In genomic region chr20:31962741-31963140, GRCh38 we compare ENCODE assay signal across 22 cellular contexts. TPM values are rescaled to one million over a fixed set of nuclear protein-coding genes. Genes with fewer than 3 reads are reported as not detected.
A peak's percentile ranks its signal among the peaks of the same experiment; 100 is the strongest.
DNase-seq lines count a peak whose midpoint lies in the region; ATAC-seq and TF ChIP-seq lines count a peak whose summit lies in the region.
"Had no signal": no experiment of that assay in that cellular context is flagged by ENCODE, and none has a peak within 500 bp of the region (broad histone marks: within the 10 kb centered on the region; RNA-seq: fewer than 3 reads in every experiment).

No MANE protein-coding gene starts in this region.

- H3K27ac ChIP-seq in WERI-Rb-1 = peak overlapping the region; percentile 82
- H3K27ac ChIP-seq in CD4-positive, alpha-beta T cell (ENCODE audit: low read depth, low read length) = no peak overlapping the region

- POLR2A ChIA-PET in CD4-positive, alpha-beta T cell (lab: Charles Lee) = no interaction called here

- H3K4me1 ChIP-seq in BE2C = peaks cover 16% of the 10 kb centered on the region
- H3K4me1 ChIP-seq: HAP-1 had no signal

- intact Hi-C loops in CD4-positive, alpha-beta T cell (cut with DNase I, micrococcal nuclease) = no loop called here

- ATAC-seq in CD4-positive, alpha-beta T cell (ENCODE audit: poor library complexity) = no peak
- ATAC-seq: GM23338 had no signal

- no peak overlapping the region for H3K4me3 ChIP-seq in BE2C (ENCODE audit: low read depth, low read length)
- H3K4me3 ChIP-seq in WERI-Rb-1 (ENCODE audit: low read depth, low read length) = no peak overlapping the region
- H3K4me3 ChIP-seq: GM23338, HAP-1 had no signal

- H3K36me3 ChIP-seq in BE2C = no peaks in the 10 kb centered on the region
- H3K36me3 ChIP-seq in WERI-Rb-1 = no peaks in the 10 kb centered on the region
- H3K36me3 ChIP-seq: HAP-1 had no signal

- H3K27me3 ChIP-seq in BE2C (no peaks in the 10 kb centered on the region), WERI-Rb-1 (ENCODE audit: insufficient read depth, low read depth, severe bottlenecking) (no peaks in the 10 kb centered on the region)
- peaks cover 23% of the 10 kb centered on the region for H3K27me3 ChIP-seq in CD4-positive, alpha-beta T cell (ENCODE audit: control insufficient read depth, insufficient read depth, low read length)

- TF ChIP-seq CTCF in BE2C (IDR thresholded peaks at IDR 0.05; ENCODE audit: low read depth, low read length) = no peak
- TF ChIP-seq CTCF in WERI-Rb-1 (IDR thresholded peaks at IDR 0.05; ENCODE audit: low read depth, low read length) = no peak
- no peak for TF ChIP-seq CTCF in CD4-positive, alpha-beta T cell (IDR thresholded peaks at IDR 0.05)

- DNase-seq in BE2C (peak; percentile 32), DMS 273 treated with DMSO at 0.1 percent for 48 hours (lab: John Stamatoyannopoulos, UW) (peak; percentile 81), NCI-H2171 treated with DMSO at 0.1 percent for 48 hours (lab: John Stamatoyannopoulos, UW) (peak; percentile 96), WERI-Rb-1 (peak; percentile 87), SIG-M5 treated with dmso at 0.1 percent for 504 hours (lab: John Stamatoyannopoulos, UW; ENCODE audit: unreplicated experiment) (no peak)
- no peak for DNase-seq in CD4-positive, alpha-beta T cell
- no peak for DNase-seq in central memory CD4-positive, alpha-beta T cell
- DNase-seq: CD4-positive, CD25-positive, alpha-beta regulatory T cell; DMS153; KBM-7; MM.1S; NCI-H1048; NCI-H1436 treated with DMSO at 0.1 percent for 48 hours; NCI-H2081 treated with DMSO at 0.1 percent for 48 hours; NCI-H510A; SIG-M5; T-helper 1 cell had no signal

- peaks cover 76% of the 10 kb centered on the region for H3K27me3 Mint-ChIP-seq in CD4-positive, alpha-beta T cell

- CTCF ChIA-PET in CD4-positive, alpha-beta T cell (lab: Charles Lee) = no interaction called here

- no peaks in the 10 kb centered on the region for H3K9me3 ChIP-seq in BE2C
- no peaks in the 10 kb centered on the region for H3K9me3 ChIP-seq in WERI-Rb-1 (ENCODE audit: severe bottlenecking)
- H3K9me3 ChIP-seq in CD4-positive, alpha-beta T cell (ENCODE audit: control insufficient read depth, low read length) = no peaks in the 10 kb centered on the region
- H3K9me3 ChIP-seq: HAP-1 had no signal

- no peaks in the 10 kb centered on the region for H3K9me3 Mint-ChIP-seq in CD4-positive, alpha-beta T cell
- H3K9me3 Mint-ChIP-seq: GM23338 had no signal

- peaks cover 5% of the 10 kb centered on the region for H3K4me1 Mint-ChIP-seq in CD4-positive, alpha-beta T cell (ENCODE audit: low read depth)

- H3K36me3 Mint-ChIP-seq in CD4-positive, alpha-beta T cell (ENCODE audit: low read depth) = no peaks in the 10 kb centered on the region
- H3K36me3 Mint-ChIP-seq: CD4-positive, CD25-positive, alpha-beta regulatory T cell had no signal

- H3K27ac Mint-ChIP-seq in CD4-positive, alpha-beta T cell = no peak overlapping the region
- H3K27ac Mint-ChIP-seq: CD4-positive, CD25-positive, alpha-beta regulatory T cell; GM23338 had no signal

- H3K4me3 Mint-ChIP-seq in CD4-positive, alpha-beta T cell = no peak overlapping the region
- H3K4me3 Mint-ChIP-seq: CD4-positive, CD25-positive, alpha-beta regulatory T cell; GM23338 had no signal

RNA-seq across cellular contexts. Expression of gene XKR7, which starts 5.2 kb away (rescaled TPM):
- 63.7 TPM for polyA plus RNA-seq in BE2C (2012; ENCODE audit: insufficient read depth, insufficient read length, low read depth)
- not detected for total RNA-seq in CD4-positive, alpha-beta T cell
- total RNA-seq: A673, HT1080 had no signal
- polyA plus RNA-seq: CD4-positive, CD25-positive, alpha-beta regulatory T cell had no signal

RNA-seq across cellular contexts. Expression of gene PDRG1, which starts 10.9 kb away (rescaled TPM):
- polyA plus RNA-seq in BE2C (2012; ENCODE audit: insufficient read depth, insufficient read length, low read depth) = 93.4 TPM
- 1 to 10 TPM; 6.5 to 7.1 TPM for total RNA-seq in CD4-positive, alpha-beta T cell

RNA-seq across cellular contexts. Expression of gene CCM2L, which starts 47.5 kb away (rescaled TPM):
- polyA plus RNA-seq in BE2C (2012; ENCODE audit: insufficient read depth, insufficient read length, low read depth) = 1.3 TPM
- not detected for total RNA-seq in CD4-positive, alpha-beta T cell
- total RNA-seq: A673; CD4-positive, CD25-positive, alpha-beta regulatory T cell; HT1080 had no signal
- polyA plus RNA-seq: BJ; CD4-positive, CD25-positive, alpha-beta regulatory T cell had no signal

Comparison
In these comparisons a context has a peak if more than half of its experiments do, and no peak if none do; other contexts are left out.
1. DNase-seq: peak in BE2C (single experiment), DMS 273 treated with DMSO at 0.1 percent for 48 hours (single experiment), NCI-H2171 treated with DMSO at 0.1 percent for 48 hours (single experiment) and WERI-Rb-1 (single experiment); none in CD4-positive, alpha-beta T cell (0 of 10), SIG-M5 treated with dmso at 0.1 percent for 504 hours (single experiment) and central memory CD4-positive, alpha-beta T cell (single experiment).